8 cellular contexts compared by ENCODE assay signal in genomic region chr3:4466783-4467521, GRCh38. TPM values are rescaled to one million over a fixed set of nuclear protein-coding genes. Genes with fewer than 3 reads are reported as not detected.
DNase-seq lines count a peak whose midpoint lies in the region; ATAC-seq and TF ChIP-seq lines count a peak whose summit lies in the region.

TSS of gene SUMF1 (minus strand) at chr3:4467269. CDS start at chr3:4467245, 24 bp downstream.

- DNase-seq in DMS114 treated with DMSO at 0.1 percent for 48 hours (lab: John Stamatoyannopoulos, UW; ENCODE audit: unreplicated experiment) (peak; percentile 67), RPMI7951 (ENCODE audit: low read depth) (peak; percentile 77), fibroblast of peridontal ligament (ENCODE audit: extremely low read depth) (peak; percentile 70), natural killer cell (peak; percentile 72)
- DNase-seq in activated T-helper 9 cell treated with anti-CD3 and anti-CD28 coated beads, Interleukin-2, amount 50 U/mL, for 16 hours (ENCODE audit: low read depth), result peak; percentile 65
- DNase-seq in stimulated activated naive B cell treated with anti-CD40 and anti-IgM and Interleukin-4, amounts not matched to agents 10 μg/mL and 1 μg/mL and 100 μg/mL, for 72 hours, result peak; percentile 70

- ATAC-seq in GM21390 (IDR thresholded peaks at IDR 0.05; ENCODE audit: unreplicated experiment) (peak; percentile 100), natural killer cell (peak; percentile 94 to 99 (median 94))
- ATAC-seq in stimulated activated naive B cell treated with anti-CD40 and anti-IgM and Interleukin-4, amounts not matched to agents 10 μg/mL and 1 μg/mL and 100 μg/mL, for 72 hours (replicated peaks), result peak; percentile 99

- H3K36me3 ChIP-seq in HUES48 (ENCODE audit: control insufficient read depth, insufficient read depth, low read length), result no peaks in the 10 kb centered on the region

- H3K9ac ChIP-seq in HUES48 (ENCODE audit: low read depth, low read length), result peak within 1 kb of the TSS; percentile 94

- peaks cover 2% of the 10 kb centered on the region in 2 donors for H3K27me3 Mint-ChIP-seq in natural killer cell (ENCODE audit: low read depth in 2 of 2)
- no peaks in the 10 kb centered on the region for H3K27me3 Mint-ChIP-seq in stimulated activated naive B cell treated with anti-CD40 and anti-IgM and Interleukin-4, amounts not matched to agents 10 μg/mL and 1 μg/mL and 100 μg/mL, for 72 hours

- H3K27ac ChIP-seq in HUES48 (ENCODE audit: low read depth, low read length), result peak within 1 kb of the TSS; percentile 91

- peak within 1 kb of the TSS; percentile 87 for H3K4me3 Mint-ChIP-seq in natural killer cell
- H3K4me3 Mint-ChIP-seq in stimulated activated naive B cell treated with anti-CD40 and anti-IgM and Interleukin-4, amounts not matched to agents 10 μg/mL and 1 μg/mL and 100 μg/mL, for 72 hours, result peak within 1 kb of the TSS; percentile 93 to 94

- H3K4me3 ChIP-seq in HUES48 (ENCODE audit: low read depth, low read length), result peak within 1 kb of the TSS; percentile 95

- no peaks in the 10 kb centered on the region for H3K36me3 Mint-ChIP-seq in natural killer cell
- peaks cover 4% of the 10 kb centered on the region in 2 donors for H3K36me3 Mint-ChIP-seq in stimulated activated naive B cell treated with anti-CD40 and anti-IgM and Interleukin-4, amounts not matched to agents 10 μg/mL and 1 μg/mL and 100 μg/mL, for 72 hours

- H3K9me3 ChIP-seq in HUES48 (ENCODE audit: control insufficient read depth, insufficient read depth, low read length), result no peaks in the 10 kb centered on the region

- H3K9me3 Mint-ChIP-seq in natural killer cell, result no peaks in the 10 kb centered on the region
- no peaks in the 10 kb centered on the region for H3K9me3 Mint-ChIP-seq in stimulated activated naive B cell treated with anti-CD40 and anti-IgM and Interleukin-4, amounts not matched to agents 10 μg/mL and 1 μg/mL and 100 μg/mL, for 72 hours

- intact Hi-C loops in natural killer cell (cut with micrococcal nuclease), result loop anchor here (1.0 to 2.0 kb wide), 3 partner anchors 26 to 116 kb away; partner anchors contain the start of gene ITPR1

- no peaks in the 10 kb centered on the region; the same call in 1 of the 2 replicates for H3K27me3 ChIP-seq in HUES48 (ENCODE audit: control insufficient read depth, insufficient read depth, low read length)

- H3K27ac Mint-ChIP-seq in natural killer cell, result peak within 1 kb of the TSS; percentile 78 to 89
- peak within 1 kb of the TSS; percentile 98 for H3K27ac Mint-ChIP-seq in stimulated activated naive B cell treated with anti-CD40 and anti-IgM and Interleukin-4, amounts not matched to agents 10 μg/mL and 1 μg/mL and 100 μg/mL, for 72 hours

- no peaks in the 10 kb centered on the region for H3K4me1 ChIP-seq in HUES48 (ENCODE audit: control insufficient read depth, insufficient read depth, low read length)

- H3K4me1 Mint-ChIP-seq in natural killer cell, result peaks cover 14 to 22% of the 10 kb centered on the region in 2 donors
- peaks cover 22 to 36% of the 10 kb centered on the region in 2 donors for H3K4me1 Mint-ChIP-seq in stimulated activated naive B cell treated with anti-CD40 and anti-IgM and Interleukin-4, amounts not matched to agents 10 μg/mL and 1 μg/mL and 100 μg/mL, for 72 hours

- TF ChIP-seq CTCF in natural killer cell (IDR thresholded peaks at IDR 0.05), result no peak

RNA-seq across cellular contexts. Expression of gene SUMF1, which starts in this region (rescaled TPM):
- 42.5 and 43.5 TPM in 2 replicates for total RNA-seq in RPMI7951 (2014; rRNA removed; shearing (Covaris generic))
- 10 to 100 TPM; 16.3 to 19.8 (median 19.3) TPM for total RNA-seq in natural killer cell

Comparison
In these comparisons a context has a peak if more than half of its experiments do, and no peak if none do; other contexts are left out.
1. Peak in every context shown above with its lines: DNase-seq, ATAC-seq, H3K4me3 ChIP-seq and H3K27ac ChIP-seq.